Comparison of ENCODE assay signal across 13 cellular contexts in the genomic region with DNA sequence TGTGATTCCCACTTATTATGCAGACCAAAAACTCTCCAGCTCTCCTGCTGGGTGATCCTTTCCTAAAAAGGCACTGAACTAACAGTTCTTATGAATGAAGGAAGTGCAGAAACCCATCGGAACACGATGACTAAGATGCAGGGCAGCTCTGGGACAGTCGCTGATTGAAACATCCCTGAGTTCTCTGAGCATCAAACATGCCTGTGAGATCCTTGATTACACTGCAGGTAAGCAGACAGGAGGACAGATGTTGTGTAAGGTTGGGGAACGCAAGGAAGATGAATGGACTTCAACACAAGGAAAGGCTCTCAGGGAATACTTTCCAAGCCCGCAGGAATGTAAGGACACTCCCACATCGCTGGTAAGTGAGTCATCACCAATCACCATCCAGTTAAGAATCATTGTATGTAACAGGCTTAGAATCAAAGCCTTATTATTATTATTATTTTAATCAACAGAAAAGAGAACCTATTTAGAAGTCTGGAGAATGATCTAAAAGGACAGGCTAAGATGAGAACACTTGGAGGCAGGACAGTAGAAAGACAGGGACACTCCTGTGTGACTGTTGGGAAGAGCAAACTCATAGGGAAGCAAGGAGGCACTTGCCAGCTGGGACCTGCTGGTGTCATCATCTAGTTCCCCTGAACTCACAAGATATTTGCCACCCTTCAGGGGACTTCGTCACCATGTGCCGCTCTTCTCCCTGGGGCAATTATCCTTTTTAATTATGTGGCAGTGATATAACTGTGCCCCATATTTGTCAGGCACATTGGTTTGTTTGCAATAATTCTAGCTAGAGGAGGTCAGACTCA. TPM values are rescaled to one million over a fixed set of nuclear protein-coding genes. Genes with fewer than 3 reads are reported as not detected.
A peak's percentile ranks its signal among the peaks of the same experiment; 100 is the strongest.
DNase-seq lines count a peak whose midpoint lies in the region; ATAC-seq, FAIRE-seq and TF ChIP-seq lines count a peak whose summit lies in the region.
"Had no signal": no experiment of that assay in that cellular context is flagged by ENCODE, and none has a peak within 500 bp of the region (broad histone marks: within the 10 kb centered on the region; RNA-seq: fewer than 3 reads in every experiment).

No MANE protein-coding gene starts in this region.

- no peak overlapping the region for H3K4ac ChIP-seq in H9 (ENCODE audit: low read depth, low read length)

- no peak overlapping the region for H2BK20ac ChIP-seq in H9 (ENCODE audit: low read depth, low read length, poor library complexity, severe bottlenecking)

- H2BK15ac ChIP-seq in H9 (ENCODE audit: low read depth, low read length) = 0 out of 2 replicates have a peak overlapping the region, but pooled peaks have one; percentile 52

- H3K27me3 Mint-ChIP-seq in H9 (ENCODE audit: low read depth) = peaks cover 23% of the 10 kb centered on the region
- peaks cover 34% of the 10 kb centered on the region for H3K27me3 Mint-ChIP-seq in activated T-cell treated with anti-CD3 and anti-CD28 coated beads, Interleukin-2, amount 50 U/mL, for 72 hours (ENCODE audit: low read depth)

- H3K9me3 Mint-ChIP-seq in H9 = no peaks in the 10 kb centered on the region
- no peaks in the 10 kb centered on the region for H3K9me3 Mint-ChIP-seq in activated T-cell treated with anti-CD3 and anti-CD28 coated beads, Interleukin-2, amount 50 U/mL, for 72 hours

- no peak overlapping the region for H3K4me3 ChIP-seq in small intestine (ENCODE audit: low read depth in 1 of 2, low read length in 2 of 2)
- H3K4me3 ChIP-seq: breast epithelium, tibial nerve had no signal

- peak overlapping the region; percentile 42 for H3K4me2 ChIP-seq in H9 (ENCODE audit: insufficient read depth, insufficient read length, low read length)

- FAIRE-seq in small intestine (lab: Jason Lieb, UNC) = no peak

- DNase-seq in H9 (peak; percentile 55), SW 1271 (lab: John Stamatoyannopoulos, UW) (peak; percentile 59 to 89), foreskin keratinocyte (peak; percentile 100), small intestine (peak; percentile 78)
- no peak for DNase-seq in activated T-cell treated with anti-CD3 and anti-CD28 coated beads, Interleukin-2, amount 50 U/mL, for 72 hours
- no peak for DNase-seq in activated CD4-positive, alpha-beta T cell treated with anti-CD3 and anti-CD28 coated beads for 1 hour
- DNase-seq in activated CD4-positive, alpha-beta T cell treated with anti-CD3 and anti-CD28 coated beads for 4 hours = no peak
- DNase-seq: activated CD4-positive, CD25-positive, alpha-beta regulatory T cell treated with anti-CD3 and anti-CD28 coated beads, Interleukin-2, amount 50 U/mL, for 72 hours; left cardiac atrium; stimulated activated CD4-positive, alpha-beta T cell treated with anti-CD3 and anti-CD28 coated beads, Interleukin-12 subunit alpha, Interleukin-12 subunit beta, amount 100 ng/mL, for 4 hours had no signal

- no peak overlapping the region for H2AK5ac ChIP-seq in H9 (ENCODE audit: insufficient read length, low read length)

- H4K5ac ChIP-seq in H9 (ENCODE audit: insufficient read length, low read depth, low read length) = no peak overlapping the region

- no peaks in the 10 kb centered on the region for H3K23me2 ChIP-seq in H9 (ENCODE audit: insufficient read length, low read depth, low read length, poor library complexity, severe bottlenecking)

- H2BK12ac ChIP-seq in H9 (ENCODE audit: insufficient read length, low read depth, low read length) = no peak overlapping the region

- H2BK5ac ChIP-seq in H9 (ENCODE audit: insufficient read length, low read length) = no peak overlapping the region

- no peaks in the 10 kb centered on the region for H3K79me2 ChIP-seq in H9 (ENCODE audit: insufficient read depth, low read length)

- H3K9me3 ChIP-seq in H9 (ENCODE audit: control insufficient read depth, low read depth, low read length) (no peaks in the 10 kb centered on the region), small intestine (ENCODE audit: control insufficient read depth, low read depth) (no peaks in the 10 kb centered on the region)
- H3K9me3 ChIP-seq: breast epithelium, tibial nerve had no signal

- ATAC-seq in foreskin keratinocyte (peak; percentile 90), GM19324 (IDR thresholded peaks at IDR 0.05; ENCODE audit: low FRiP score, unreplicated experiment) (no peak)
- no peak for ATAC-seq in activated T-cell treated with anti-CD3 and anti-CD28 coated beads, Interleukin-2, amount 50 U/mL, for 72 hours (replicated peaks in 1 of 2)

- H4K20me1 ChIP-seq in H9 (ENCODE audit: control insufficient read depth, insufficient read depth, insufficient read length) = no peaks in the 10 kb centered on the region

- WGBS in H9 (ENCODE audit: extremely low coverage, insufficient read length, low lambda C conversion rate) = no CpG with 5 or more reads among the region's 8 CpGs
- WGBS in small intestine, 3 donors = 48 to 62% (median 49%) methylated on average over 8 of the region's 8 CpGs

- H3K36me3 Mint-ChIP-seq in H9 (ENCODE audit: insufficient read depth in 1 of 3, low read depth in 3 of 3) = no peaks in the 10 kb centered on the region
- no peaks in the 10 kb centered on the region for H3K36me3 Mint-ChIP-seq in activated T-cell treated with anti-CD3 and anti-CD28 coated beads, Interleukin-2, amount 50 U/mL, for 72 hours (ENCODE audit: insufficient read depth in 2 of 2)

- peak overlapping the region in 1 of 3 experiments; percentile 24; a peak in 1 of 7 replicates for H3K27ac Mint-ChIP-seq in H9
- H3K27ac Mint-ChIP-seq in activated T-cell treated with anti-CD3 and anti-CD28 coated beads, Interleukin-2, amount 50 U/mL, for 72 hours = no peak overlapping the region

- H3K4me1 Mint-ChIP-seq in H9 = peaks cover 10 to 12% of the 10 kb centered on the region in 2 experiments
- H3K4me1 Mint-ChIP-seq in activated T-cell treated with anti-CD3 and anti-CD28 coated beads, Interleukin-2, amount 50 U/mL, for 72 hours (ENCODE audit: low read depth) = no peaks in the 10 kb centered on the region

- H3K56ac ChIP-seq in H9 (ENCODE audit: insufficient read length, low read depth, low read length) = no peak overlapping the region

- peak overlapping the region; percentile 83 for H3K18ac ChIP-seq in H9 (ENCODE audit: insufficient read length, low read depth, low read length)

- H3K27me3 ChIP-seq in H9 (ENCODE audit: insufficient read depth, low read length) (no peaks in the 10 kb centered on the region; the same call in 1 of the 2 replicates), foreskin keratinocyte (no peaks in the 10 kb centered on the region), small intestine (ENCODE audit: control insufficient read depth in 2 of 2, insufficient read depth in 2 of 2, low read length in 2 of 2) (no peaks in the 10 kb centered on the region)
- H3K27me3 ChIP-seq: breast epithelium, tibial nerve had no signal

- peak overlapping the region; percentile 40 for H2AFZ ChIP-seq in H9 (ENCODE audit: low read length)

- H3K4me3 Mint-ChIP-seq in H9 = no peak overlapping the region
- H3K4me3 Mint-ChIP-seq in activated T-cell treated with anti-CD3 and anti-CD28 coated beads, Interleukin-2, amount 50 U/mL, for 72 hours = no peak overlapping the region

- H3K79me1 ChIP-seq in H9 (ENCODE audit: insufficient read depth, low read depth, low read length, poor library complexity, severe bottlenecking) = no peaks in the 10 kb centered on the region

- H3K27ac ChIP-seq in H9 (ENCODE audit: insufficient read length, low read depth, low read length) = no peak overlapping the region
- peak overlapping the region; percentile 56 for H3K27ac ChIP-seq in foreskin keratinocyte
- no peak overlapping the region for H3K27ac ChIP-seq in small intestine (ENCODE audit: low read depth in 1 of 2, low read length in 1 of 2)
- H3K27ac ChIP-seq: tibial nerve had no signal

- H3T11ph ChIP-seq in H9 (ENCODE audit: low read length) = no peak overlapping the region

- no peak for TF ChIP-seq CTCF in H9 (conservative IDR thresholded peaks at IDR 0.05)
- no peak for TF ChIP-seq CTCF in foreskin keratinocyte (conservative IDR thresholded peaks at IDR 0.05)

- H3K4me1 ChIP-seq in H9 (ENCODE audit: insufficient read depth, low read length) = peaks cover 5% of the 10 kb centered on the region; the same call in 1 of the 2 replicates
- peaks cover 33% of the 10 kb centered on the region for H3K4me1 ChIP-seq in foreskin keratinocyte
- H3K4me1 ChIP-seq in small intestine (ENCODE audit: control insufficient read depth in 2 of 2, insufficient read depth in 1 of 2, low read depth in 1 of 2, low read length in 1 of 2) = peaks cover 2 to 3% of the 10 kb centered on the region in 2 donors
- H3K4me1 ChIP-seq: breast epithelium, tibial nerve had no signal

- no peak overlapping the region for H4K91ac ChIP-seq in H9 (ENCODE audit: insufficient read length, low read depth, low read length)

- H3K23ac ChIP-seq in H9 (ENCODE audit: insufficient read length, low read depth, low read length) = no peak overlapping the region

- H3K9ac ChIP-seq in H9 (ENCODE audit: extremely low read depth, insufficient read length, low read length) = no peak overlapping the region

- no peak overlapping the region for H2BK120ac ChIP-seq in H9 (ENCODE audit: low read depth, low read length, poor library complexity, severe bottlenecking)

- H3K14ac ChIP-seq in H9 (ENCODE audit: insufficient read depth, low read length) = 0 out of 2 replicates have a peak overlapping the region, but pooled peaks have one; percentile 40

- H3K36me3 ChIP-seq in small intestine (ENCODE audit: control insufficient read depth in 2 of 2, insufficient read depth in 2 of 2, low read length in 2 of 2) = no peaks in the 10 kb centered on the region
- H3K36me3 ChIP-seq: breast epithelium, tibial nerve had no signal

- no peak overlapping the region for H4K8ac ChIP-seq in H9 (replicated peaks; ENCODE audit: insufficient read length, low read depth, low read length)

RNA-seq across cellular contexts. Expression of a gene that starts 26.0 kb away (rescaled TPM):
- total RNA-seq in H9 (2021) (29.1 and 30.3 TPM in 2 replicates), foreskin keratinocyte (3.4 and 3.5 TPM in 2 replicates)
- polyA plus RNA-seq in foreskin keratinocyte (5.6 and 5.8 TPM in 2 replicates), small intestine (1 to 10 TPM in 1 of 3 donors, under 1 TPM in 1, not detected in 1; 0.27 to 1.4 TPM)
- total RNA-seq in activated T-cell treated with anti-CD3 and anti-CD28 coated beads, Interleukin-2, amount 50 U/mL, for 72 hours = not detected

RNA-seq across cellular contexts. Expression of a gene that starts 53.9 kb away (rescaled TPM):
- total RNA-seq in H9 (2021) (12.9 and 14.1 TPM in 2 replicates), foreskin keratinocyte (147 and 163 TPM in 2 replicates)
- polyA plus RNA-seq in foreskin keratinocyte (61.3 and 62.2 TPM in 2 replicates), small intestine (10 to 100 TPM in 1 of 3 donors, 1 to 10 TPM in 2; 8.4 to 16.8 (median 8.5) TPM)
- 1 to 10 TPM; 1.2 to 2.8 TPM for total RNA-seq in activated T-cell treated with anti-CD3 and anti-CD28 coated beads, Interleukin-2, amount 50 U/mL, for 72 hours

Comparison
In these comparisons a context has a peak if more than half of its experiments do, and no peak if none do; other contexts are left out.
1. DNase-seq: peak in H9 (single experiment), SW 1271 (2 of 2), foreskin keratinocyte (2 of 2) and small intestine (single experiment); none in activated T-cell treated with anti-CD3 and anti-CD28 coated beads, Interleukin-2, amount 50 U/mL, for 72 hours (0 of 2), activated CD4-positive, alpha-beta T cell treated with anti-CD3 and anti-CD28 coated beads for 1 hour (single experiment) and activated CD4-positive, alpha-beta T cell treated with anti-CD3 and anti-CD28 coated beads for 4 hours (0 of 2).